Comparison of ENCODE assay signal across 8 cellular contexts in genomic region chr11:17504330-17505107, GRCh38. TPM values are rescaled to one million over a fixed set of nuclear protein-coding genes. Genes with fewer than 3 reads are reported as not detected.
A peak's percentile ranks its signal among the peaks of the same experiment; 100 is the strongest.
DNase-seq lines count a peak whose midpoint lies in the region; ATAC-seq and TF ChIP-seq lines count a peak whose summit lies in the region.

No MANE protein-coding gene starts in this region.

- H3K36me3 ChIP-seq in BLaER1 treated with 17β-estradiol and CSF1 and Interleukin-3, amounts not matched to agents 10 nM and 100 nM: no peaks in the 10 kb centered on the region
- H3K36me3 ChIP-seq in thoracic aorta: no peaks in the 10 kb centered on the region

- H3K27me3 Mint-ChIP-seq in activated T-helper 2 cell treated with anti-CD3 and anti-CD28 coated beads, Interferon-gamma antibody, Interleukin-2, Interleukin-4, amounts not matched to agents 10 μg/mL and 5 μg/mL and 100 μg/mL, durations not matched to agents 14 hours and 24 hours and 36 hours (ENCODE audit: low read depth): peaks cover 13% of the 10 kb centered on the region
- peaks cover 10% of the 10 kb centered on the region for H3K27me3 Mint-ChIP-seq in osteocyte (ENCODE audit: unreplicated experiment)

- no peak overlapping the region for H3K4me3 Mint-ChIP-seq in activated T-helper 2 cell treated with anti-CD3 and anti-CD28 coated beads, Interferon-gamma antibody, Interleukin-2, Interleukin-4, amounts not matched to agents 10 μg/mL and 5 μg/mL and 100 μg/mL, durations not matched to agents 14 hours and 24 hours and 36 hours (ENCODE audit: low read depth)
- H3K4me3 Mint-ChIP-seq in osteocyte (ENCODE audit: unreplicated experiment): no peak overlapping the region

- H3K4me3 ChIP-seq in BLaER1 treated with 17β-estradiol and CSF1 and Interleukin-3, amounts not matched to agents 10 nM and 100 nM: no peak overlapping the region
- H3K4me3 ChIP-seq in fibroblast of villous mesenchyme (ENCODE audit: low read depth, low read length) (no peak overlapping the region), thoracic aorta (no peak overlapping the region)

- ATAC-seq in thoracic aorta (ENCODE audit: insufficient number of reproducible peaks, low FRiP score, low read depth): peak; percentile 33

- H3K4me1 ChIP-seq in BLaER1 treated with 17β-estradiol and CSF1 and Interleukin-3, amounts not matched to agents 10 nM and 100 nM: peaks cover 0 to 40% (median 34%) of the 10 kb centered on the region in 10 experiments; a peak in 16 of 20 replicates
- H3K4me1 ChIP-seq in thoracic aorta (ENCODE audit: control insufficient read depth in 1 of 2, low read depth in 2 of 2): peaks cover 9 to 18% of the 10 kb centered on the region in 2 donors

- H3K27me3 ChIP-seq in BLaER1 treated with 17β-estradiol and CSF1 and Interleukin-3, amounts not matched to agents 10 nM and 100 nM: no peaks in the 10 kb centered on the region
- no peaks in the 10 kb centered on the region for H3K27me3 ChIP-seq in thoracic aorta (replicated peaks; ENCODE audit: insufficient read depth)

- TF ChIP-seq CTCF in GM20000 (IDR thresholded peaks at IDR 0.05; ENCODE audit: extremely low read depth, missing control alignments) (peak; percentile 86), fibroblast of villous mesenchyme (IDR thresholded peaks at IDR 0.05; ENCODE audit: insufficient read depth, low read depth, low read length) (peak; percentile 86), osteocyte (IDR thresholded peaks at IDR 0.05) (peak; percentile 90), thoracic aorta (IDR thresholded peaks at IDR 0.05) (peak; percentile 94)

- H3K4me1 Mint-ChIP-seq in activated T-helper 2 cell treated with anti-CD3 and anti-CD28 coated beads, Interferon-gamma antibody, Interleukin-2, Interleukin-4, amounts not matched to agents 10 μg/mL and 5 μg/mL and 100 μg/mL, durations not matched to agents 14 hours and 24 hours and 36 hours (ENCODE audit: low read depth): no peaks in the 10 kb centered on the region
- H3K4me1 Mint-ChIP-seq in osteocyte (ENCODE audit: unreplicated experiment): peaks cover 2% of the 10 kb centered on the region

- no peaks in the 10 kb centered on the region for H3K36me3 Mint-ChIP-seq in activated T-helper 2 cell treated with anti-CD3 and anti-CD28 coated beads, Interferon-gamma antibody, Interleukin-2, Interleukin-4, amounts not matched to agents 10 μg/mL and 5 μg/mL and 100 μg/mL, durations not matched to agents 14 hours and 24 hours and 36 hours (ENCODE audit: low read depth)
- no peaks in the 10 kb centered on the region for H3K36me3 Mint-ChIP-seq in osteocyte (ENCODE audit: unreplicated experiment)

- H3K27ac Mint-ChIP-seq in activated T-helper 2 cell treated with anti-CD3 and anti-CD28 coated beads, Interferon-gamma antibody, Interleukin-2, Interleukin-4, amounts not matched to agents 10 μg/mL and 5 μg/mL and 100 μg/mL, durations not matched to agents 14 hours and 24 hours and 36 hours: no peak overlapping the region
- H3K27ac Mint-ChIP-seq in osteocyte (ENCODE audit: unreplicated experiment): no peak overlapping the region

- DNase-seq in GM20000 (ENCODE audit: low spot score) (peak; percentile 75), M059J (ENCODE audit: low read depth) (peak; percentile 58), RPMI7951 (ENCODE audit: low read depth) (peak; percentile 43), fibroblast of villous mesenchyme (ENCODE audit: low read depth) (peak; percentile 60), osteocyte (ENCODE audit: extremely low spot score, unreplicated experiment) (peak; percentile 93), thoracic aorta (ENCODE audit: low spot score) (peak; percentile 38)
- peak; percentile 69 for DNase-seq in activated T-helper 2 cell treated with anti-CD3 and anti-CD28 coated beads, Interferon-gamma antibody, Interleukin-2, Interleukin-4, amounts not matched to agents 10 μg/mL and 5 μg/mL and 100 μg/mL, durations not matched to agents 14 hours and 24 hours and 36 hours (ENCODE audit: low spot score)

- H3K9me3 ChIP-seq in BLaER1 treated with 17β-estradiol and CSF1 and Interleukin-3, amounts not matched to agents 10 nM and 100 nM (replicated peaks in 1 of 11): no peaks in the 10 kb centered on the region
- no peaks in the 10 kb centered on the region for H3K9me3 ChIP-seq in thoracic aorta

- H3K9ac ChIP-seq in BLaER1 treated with 17β-estradiol and CSF1 and Interleukin-3, amounts not matched to agents 10 nM and 100 nM: peak overlapping the region in 3 of 11 experiments; percentile 23 to 56 (median 32); a peak in 4 of 22 replicates

- H3K27ac ChIP-seq in BLaER1 treated with 17β-estradiol and CSF1 and Interleukin-3, amounts not matched to agents 10 nM and 100 nM: peak overlapping the region in 4 of 11 experiments; percentile 28 to 38 (median 34); a peak in 4 of 22 replicates
- H3K27ac ChIP-seq in thoracic aorta: no peak overlapping the region

- H3K4me2 ChIP-seq in BLaER1 treated with 17β-estradiol and CSF1 and Interleukin-3, amounts not matched to agents 10 nM and 100 nM: peak overlapping the region in 9 of 11 experiments; percentile 3 to 70 (median 50); a peak in 15 of 22 replicates

- intact Hi-C loops in activated T-helper 2 cell treated with anti-CD3 and anti-CD28 coated beads, Interferon-gamma antibody, Interleukin-2, Interleukin-4, amounts not matched to agents 10 μg/mL and 5 μg/mL and 100 μg/mL, durations not matched to agents 14 hours and 24 hours and 36 hours (cut with micrococcal nuclease): loop anchor here (1.0 to 10.0 kb wide), 4 partner anchors 70 to 430 kb away; partner anchors contain the start of gene RPS13

- no peaks in the 10 kb centered on the region for H3K9me3 Mint-ChIP-seq in activated T-helper 2 cell treated with anti-CD3 and anti-CD28 coated beads, Interferon-gamma antibody, Interleukin-2, Interleukin-4, amounts not matched to agents 10 μg/mL and 5 μg/mL and 100 μg/mL, durations not matched to agents 14 hours and 24 hours and 36 hours
- no peaks in the 10 kb centered on the region for H3K9me3 Mint-ChIP-seq in osteocyte (ENCODE audit: unreplicated experiment)

- no peaks in the 10 kb centered on the region; a peak in 3 of 22 replicates for H4K20me1 ChIP-seq in BLaER1 treated with 17β-estradiol and CSF1 and Interleukin-3, amounts not matched to agents 10 nM and 100 nM

RNA-seq across cellular contexts. Expression of gene ABCC8, which starts 27.9 kb away (rescaled TPM):
- total RNA-seq in M059J (2014; rRNA removed; shearing (Covaris generic)): not detected in 2 replicates
- not detected in 2 replicates for total RNA-seq in RPMI7951 (2014; rRNA removed; shearing (Covaris generic))
- total RNA-seq in activated T-helper 2 cell treated with anti-CD3 and anti-CD28 coated beads, Interferon-gamma antibody, Interleukin-2, Interleukin-4, amounts not matched to agents 10 μg/mL and 5 μg/mL and 100 μg/mL, durations not matched to agents 14 hours and 24 hours and 36 hours: 0.30 TPM in 1 of 2 replicates, not detected in the other
- total RNA-seq in fibroblast of villous mesenchyme: not detected in 2 replicates
- total RNA-seq in osteocyte: not detected in 2 replicates
- total RNA-seq in thoracic aorta: 10 to 100 TPM in 1 of 2 donors, under 1 TPM in 1; 0.42 to 13.9 TPM

RNA-seq across cellular contexts. Expression of gene USH1C, which starts 39.7 kb away (rescaled TPM):
- not detected in 2 replicates for total RNA-seq in M059J (2014; rRNA removed; shearing (Covaris generic))
- not detected in 2 replicates for total RNA-seq in RPMI7951 (2014; rRNA removed; shearing (Covaris generic))
- total RNA-seq in activated T-helper 2 cell treated with anti-CD3 and anti-CD28 coated beads, Interferon-gamma antibody, Interleukin-2, Interleukin-4, amounts not matched to agents 10 μg/mL and 5 μg/mL and 100 μg/mL, durations not matched to agents 14 hours and 24 hours and 36 hours: not detected in 2 replicates
- total RNA-seq in fibroblast of villous mesenchyme: not detected in 2 replicates
- not detected in 2 replicates for total RNA-seq in osteocyte
- under 1 TPM in 1 of 2 donors, not detected in 1; 0.68 TPM for total RNA-seq in thoracic aorta

RNA-seq across cellular contexts. Expression of gene OTOG, which starts 42.5 kb away (rescaled TPM):
- total RNA-seq in M059J (2014; rRNA removed; shearing (Covaris generic)): not detected in 2 replicates
- total RNA-seq in RPMI7951 (2014; rRNA removed; shearing (Covaris generic)): not detected in 2 replicates
- total RNA-seq in activated T-helper 2 cell treated with anti-CD3 and anti-CD28 coated beads, Interferon-gamma antibody, Interleukin-2, Interleukin-4, amounts not matched to agents 10 μg/mL and 5 μg/mL and 100 μg/mL, durations not matched to agents 14 hours and 24 hours and 36 hours: not detected in 2 replicates
- not detected in 2 replicates for total RNA-seq in fibroblast of villous mesenchyme
- not detected in 2 replicates for total RNA-seq in osteocyte
- total RNA-seq in thoracic aorta: not detected

Comparison
In these comparisons a context has a peak if more than half of its experiments do, and no peak if none do; other contexts are left out.
1. DNase-seq: peak in every context shown above with its lines; median percentile 93 in osteocyte; 75 in GM20000; 69 in activated T-helper 2 cell treated with anti-CD3 and anti-CD28 coated beads, Interferon-gamma antibody, Interleukin-2, Interleukin-4, amounts not matched to agents 10 μg/mL and 5 μg/mL and 100 μg/mL, durations not matched to agents 14 hours and 24 hours and 36 hours; 60 in fibroblast of villous mesenchyme; 58 in M059J; 43 in RPMI7951; 38 in thoracic aorta.